17 cellular contexts compared by ENCODE assay signal in the genomic region with DNA sequence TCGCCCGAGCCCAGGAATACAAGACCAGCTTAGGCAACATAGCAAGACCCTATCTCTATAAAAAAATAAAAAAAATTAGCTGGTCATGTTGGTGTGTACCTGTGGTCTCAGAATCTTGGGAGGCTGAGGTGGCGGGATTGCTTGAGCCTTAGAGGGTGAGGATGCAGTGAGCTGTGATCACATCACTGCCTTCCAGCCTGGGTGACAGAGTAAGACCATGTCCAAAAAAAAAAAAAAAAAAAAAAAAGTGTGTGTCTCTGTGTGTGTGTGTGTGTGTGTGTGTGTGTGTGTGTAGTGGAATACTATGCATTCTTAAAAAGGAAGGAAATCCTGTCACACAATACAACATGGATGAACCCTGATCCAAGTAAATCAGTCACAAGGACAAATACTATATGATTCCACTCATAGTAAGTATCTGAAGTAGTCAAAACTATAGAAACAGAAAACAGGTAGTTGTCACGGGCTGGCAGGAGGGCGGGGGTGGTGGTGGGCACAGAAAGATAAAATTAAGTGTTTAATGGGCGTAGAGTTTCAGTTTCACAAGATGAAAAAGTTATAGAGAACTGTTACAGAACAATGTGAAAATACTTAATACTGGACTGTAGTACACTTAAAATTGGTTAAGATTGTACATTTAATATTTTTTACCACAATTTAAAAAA. TPM values are rescaled to one million over a fixed set of nuclear protein-coding genes. Genes with fewer than 3 reads are reported as not detected.
A peak's percentile ranks its signal among the peaks of the same experiment; 100 is the strongest.
DNase-seq lines count a peak whose midpoint lies in the region; ATAC-seq and TF ChIP-seq lines count a peak whose summit lies in the region.
"Had no signal": no experiment of that assay in that cellular context is flagged by ENCODE, and none has a peak within 500 bp of the region (broad histone marks: within the 10 kb centered on the region; RNA-seq: fewer than 3 reads in every experiment).

No MANE protein-coding gene starts in this region.

- H3K27ac ChIP-seq in mesenchymal stem cell (ENCODE audit: low read length, poor library complexity, severe bottlenecking) = no peak overlapping the region
- H3K27ac ChIP-seq in SJCRH30 = no peak overlapping the region
- H3K27ac ChIP-seq: brain microvascular endothelial cell, transverse colon had no signal

- H3K9ac ChIP-seq in mesenchymal stem cell (ENCODE audit: low read length) = peak overlapping the region; percentile 42

- H3K4me1 ChIP-seq in mesenchymal stem cell (ENCODE audit: control insufficient read depth, insufficient read depth, low read depth, low read length) (no peaks in the 10 kb centered on the region), SJCRH30 (no peaks in the 10 kb centered on the region)
- H3K4me1 ChIP-seq: transverse colon had no signal

- H3K4me1 Mint-ChIP-seq in activated CD4-positive, alpha-beta T cell treated with anti-CD3 and anti-CD28 coated beads, Interleukin-2, amount 10 ng/mL, durations not matched to agents 24 days and 14 days = peaks cover 6% of the 10 kb centered on the region
- H3K4me1 Mint-ChIP-seq in endothelial cell (ENCODE audit: unreplicated experiment) = peaks cover 2% of the 10 kb centered on the region

- WGBS in mesenchymal stem cell = 100% methylated on average over 3 of the region's 6 CpGs

- no peak overlapping the region for H3K18ac ChIP-seq in mesenchymal stem cell (ENCODE audit: low read depth in 1 of 2, low read length in 2 of 2)

- H2BK15ac ChIP-seq in mesenchymal stem cell (ENCODE audit: low read depth, poor library complexity, severe bottlenecking) = no peak overlapping the region

- no peak overlapping the region for H3K4me2 ChIP-seq in mesenchymal stem cell (ENCODE audit: low read length, poor library complexity, severe bottlenecking)

- H2AFZ ChIP-seq in mesenchymal stem cell (ENCODE audit: low read depth, low read length) = no peak overlapping the region

- no peak overlapping the region for H3K23ac ChIP-seq in mesenchymal stem cell (ENCODE audit: low read length in 2 of 2)

- H3K27ac Mint-ChIP-seq in activated CD4-positive, alpha-beta T cell treated with anti-CD3 and anti-CD28 coated beads, Interleukin-2, amount 10 ng/mL, durations not matched to agents 24 days and 14 days = no peak overlapping the region
- no peak overlapping the region for H3K27ac Mint-ChIP-seq in endothelial cell (ENCODE audit: unreplicated experiment)

- in situ Hi-C loops in KBM-7 (cut with MboI; ENCODE audit: low pct_unique_long_range_greater_than_20kb, low sequenced_read_pairs) = no loop called here

- H3K36me3 Mint-ChIP-seq in activated CD4-positive, alpha-beta T cell treated with anti-CD3 and anti-CD28 coated beads, Interleukin-2, amount 10 ng/mL, durations not matched to agents 24 days and 14 days (ENCODE audit: low read depth) = peaks cover 19% of the 10 kb centered on the region
- H3K36me3 Mint-ChIP-seq in endothelial cell (ENCODE audit: low read depth, unreplicated experiment) = peaks cover 7% of the 10 kb centered on the region

- no peak overlapping the region for H4K8ac ChIP-seq in mesenchymal stem cell (ENCODE audit: low read length)

- intact Hi-C loops in activated CD4-positive, alpha-beta T cell treated with anti-CD3 and anti-CD28 coated beads, Interleukin-2, amount 10 ng/mL, durations not matched to agents 24 days and 14 days (cut with micrococcal nuclease) = no loop called here

- no peak overlapping the region for H4K91ac ChIP-seq in mesenchymal stem cell (ENCODE audit: low read length)

- H2BK120ac ChIP-seq in mesenchymal stem cell (ENCODE audit: low read depth, low read length) = no peak overlapping the region

- peaks cover 4% of the 10 kb centered on the region for H3K79me1 ChIP-seq in mesenchymal stem cell (replicated peaks; ENCODE audit: low read length, poor library complexity, severe bottlenecking)

- H2BK5ac ChIP-seq in mesenchymal stem cell (ENCODE audit: low read depth, low read length, poor library complexity, severe bottlenecking) = no peak overlapping the region

- ATAC-seq in GM21528 (IDR thresholded peaks at IDR 0.05; ENCODE audit: low FRiP score, unreplicated experiment) (peak; percentile 56), HG03196 (IDR thresholded peaks at IDR 0.05; ENCODE audit: unreplicated experiment) (peak; percentile 55)
- ATAC-seq: HCT116, T-helper 17 cell had no signal

- no peak for TF ChIP-seq CTCF in endothelial cell (IDR thresholded peaks at IDR 0.05; ENCODE audit: unreplicated experiment)

- DNase-seq in activated CD4-positive, alpha-beta T cell treated with anti-CD3 and anti-CD28 coated beads, Interleukin-2, amount 10 ng/mL, durations not matched to agents 24 days and 14 days = peak; percentile 25
- DNase-seq in activated CD4-positive, alpha-beta T cell treated with anti-CD3 and anti-CD28 coated beads for 48 hours = no peak
- DNase-seq in mesenchymal stem cell (no peak), SJCRH30 (no peak), endothelial cell (ENCODE audit: low spot score) (no peak), KBM-7 (no peak)
- DNase-seq: activated effector memory CD4-positive, alpha-beta T cell treated with Interleukin-2 at 50 U/mL for 16 hours; effector CD4-positive, alpha-beta T cell; GF-D8; NCI-H1436 treated with DMSO at 0.1 percent for 48 hours; NCI-H510A; T-helper 17 cell; transverse colon had no signal

- H3K27me3 ChIP-seq in mesenchymal stem cell (ENCODE audit: control insufficient read depth in 1 of 2, insufficient read depth in 1 of 2, low read length in 2 of 2) = no peaks in the 10 kb centered on the region
- no peaks in the 10 kb centered on the region for H3K27me3 ChIP-seq in SJCRH30
- H3K27me3 ChIP-seq: brain microvascular endothelial cell, transverse colon had no signal

- H3K36me3 ChIP-seq in mesenchymal stem cell (ENCODE audit: control insufficient read depth in 1 of 2, insufficient read depth in 2 of 2, low read depth in 1 of 2, low read length in 2 of 2) (peaks cover 3 to 24% of the 10 kb centered on the region in 2 experiments), SJCRH30 (peaks cover 7% of the 10 kb centered on the region)
- H3K36me3 ChIP-seq: transverse colon had no signal

- H2AK5ac ChIP-seq in mesenchymal stem cell (ENCODE audit: low read length, severe bottlenecking) = no peak overlapping the region

- no peak overlapping the region for H3K4ac ChIP-seq in mesenchymal stem cell (ENCODE audit: low read depth in 1 of 2, low read length in 2 of 2)

- H3K14ac ChIP-seq in mesenchymal stem cell (ENCODE audit: low read length in 2 of 2) = no peak overlapping the region

- H3K27me3 Mint-ChIP-seq in activated CD4-positive, alpha-beta T cell treated with anti-CD3 and anti-CD28 coated beads, Interleukin-2, amount 10 ng/mL, durations not matched to agents 24 days and 14 days = no peaks in the 10 kb centered on the region
- H3K27me3 Mint-ChIP-seq in endothelial cell (ENCODE audit: unreplicated experiment) = no peaks in the 10 kb centered on the region
- H3K27me3 Mint-ChIP-seq: T-helper 17 cell had no signal

- H3K9me3 Mint-ChIP-seq in activated CD4-positive, alpha-beta T cell treated with anti-CD3 and anti-CD28 coated beads, Interleukin-2, amount 10 ng/mL, durations not matched to agents 24 days and 14 days = no peaks in the 10 kb centered on the region
- H3K9me3 Mint-ChIP-seq in endothelial cell (ENCODE audit: unreplicated experiment) = no peaks in the 10 kb centered on the region

- H3K9me3 ChIP-seq in mesenchymal stem cell (ENCODE audit: control insufficient read depth, low read length) = no peaks in the 10 kb centered on the region
- H3K9me3 ChIP-seq in SJCRH30 (replicated peaks) = no peaks in the 10 kb centered on the region
- H3K9me3 ChIP-seq: transverse colon had no signal

- no peak overlapping the region for H3K4me3 ChIP-seq in mesenchymal stem cell (ENCODE audit: insufficient read depth in 1 of 2, low read depth in 1 of 2, low read length in 2 of 2)
- no peak overlapping the region for H3K4me3 ChIP-seq in SJCRH30
- H3K4me3 ChIP-seq: transverse colon had no signal

- no peak overlapping the region for H2BK12ac ChIP-seq in mesenchymal stem cell (ENCODE audit: low read length in 2 of 2)

- H3K4me3 Mint-ChIP-seq in activated CD4-positive, alpha-beta T cell treated with anti-CD3 and anti-CD28 coated beads, Interleukin-2, amount 10 ng/mL, durations not matched to agents 24 days and 14 days = no peak overlapping the region
- no peak overlapping the region for H3K4me3 Mint-ChIP-seq in endothelial cell (ENCODE audit: unreplicated experiment)
- H3K4me3 Mint-ChIP-seq: T-helper 17 cell had no signal

RNA-seq across cellular contexts. Expression of a gene that starts 47.8 kb away (rescaled TPM):
- 179 and 184 TPM in 2 replicates for total RNA-seq in activated CD4-positive, alpha-beta T cell treated with anti-CD3 and anti-CD28 coated beads, Interleukin-2, amount 10 ng/mL, durations not matched to agents 24 days and 14 days
- 196 TPM for polyA plus RNA-seq in mesenchymal stem cell (2013, experiment 1 of 2)
- 205 TPM for polyA plus RNA-seq in mesenchymal stem cell (2013, experiment 2 of 2)
- 162 and 174 TPM in 2 replicates for total RNA-seq in SJCRH30 (2014; rRNA removed; shearing (Covaris generic))
- 131 TPM for total RNA-seq in endothelial cell (ENCODE audit: unreplicated experiment)

RNA-seq across cellular contexts. Expression of a gene that starts 48.3 kb away (rescaled TPM):
- 15.8 and 16.0 TPM in 2 replicates for total RNA-seq in activated CD4-positive, alpha-beta T cell treated with anti-CD3 and anti-CD28 coated beads, Interleukin-2, amount 10 ng/mL, durations not matched to agents 24 days and 14 days
- polyA plus RNA-seq in mesenchymal stem cell (2013, experiment 1 of 2) = 18.9 TPM
- polyA plus RNA-seq in mesenchymal stem cell (2013, experiment 2 of 2) = 19.8 TPM
- 39.4 and 45.0 TPM in 2 replicates for total RNA-seq in SJCRH30 (2014; rRNA removed; shearing (Covaris generic))
- 22.1 TPM for total RNA-seq in endothelial cell (ENCODE audit: unreplicated experiment)
